ENCODE assay signal across 10 cellular contexts in genomic region chr9:21235468-21236359, GRCh38. TPM values are rescaled to one million over a fixed set of nuclear protein-coding genes. Genes with fewer than 3 reads are reported as not detected.
A peak's percentile ranks its signal among the peaks of the same experiment; 100 is the strongest.
DNase-seq lines count a peak whose midpoint lies in the region; ATAC-seq and TF ChIP-seq lines count a peak whose summit lies in the region.
"Not testable (repeated sequence)": the region's sequence is repeated elsewhere in the genome, so short reads cannot be mapped to it uniquely, and the experiment has no call there.
"Had no signal": no experiment of that assay in that cellular context is flagged by ENCODE, and none has a peak within 500 bp of the region (broad histone marks: within the 10 kb centered on the region; RNA-seq: fewer than 3 reads in every experiment).

No MANE protein-coding gene starts in this region.

- not testable (repeated sequence) for H3K9ac ChIP-seq in KMS-11; adipocyte (ENCODE audit: low read length)

- not testable (repeated sequence) for H3K4me3 ChIP-seq in BJ (ENCODE audit: low read depth, low read length); KMS-11 (IDR thresholded peaks at IDR 0.05; ENCODE audit: insufficient read depth, low read depth, low read length); adipocyte (ENCODE audit: low read length)

- intact Hi-C loops in head of caudate nucleus (cut with DNase I), result not testable (repeated sequence)

- ATAC-seq in GM18519 (IDR thresholded peaks at IDR 0.05; ENCODE audit: low FRiP score, unreplicated experiment), result peak; percentile 86
- ATAC-seq in HG02571 (IDR thresholded peaks at IDR 0.05; ENCODE audit: unreplicated experiment), result peak; percentile 82

- H3K27ac ChIP-seq in KMS-11, result not testable (repeated sequence)

- not testable (repeated sequence) for H3K79me2 ChIP-seq in KMS-11 (ENCODE audit: insufficient read depth, low read depth)

- DNase-seq in BJ (ENCODE audit: low read depth); osteocyte (ENCODE audit: extremely low spot score, unreplicated experiment): not testable (repeated sequence)
- peak; percentile 17 for DNase-seq in OCI-M2 (lab: John Stamatoyannopoulos, UW; ENCODE audit: unreplicated experiment)
- DNase-seq in adipocyte (ENCODE audit: low read depth), result peak; percentile 66
- DNase-seq in head of caudate nucleus, result peak in 32 of 42 donors; percentile 7 to 65 (median 35)

- H3K9me3 ChIP-seq in adipocyte (ENCODE audit: control insufficient read depth, low read length), result not testable (repeated sequence)

- H3K27me3 Mint-ChIP-seq in osteocyte (ENCODE audit: unreplicated experiment), result peaks cover 43% of the 10 kb centered on the region

- not testable (repeated sequence) for H4K20me1 ChIP-seq in KMS-11 (ENCODE audit: insufficient read depth)

- H3K9me3 Mint-ChIP-seq in osteocyte (ENCODE audit: unreplicated experiment), result not testable (repeated sequence)

- not testable (repeated sequence) for H3K36me3 Mint-ChIP-seq in osteocyte (ENCODE audit: unreplicated experiment)

- not testable (repeated sequence) for H3K4me3 Mint-ChIP-seq in osteocyte (ENCODE audit: unreplicated experiment)

- H2AFZ ChIP-seq in KMS-11 (ENCODE audit: low read depth), result not testable (repeated sequence)

- not testable (repeated sequence) for H3K27me3 ChIP-seq in BJ (ENCODE audit: control insufficient read depth, insufficient read depth, low read length); KMS-11 (ENCODE audit: insufficient read depth, low read depth); adipocyte (replicated peaks; ENCODE audit: control insufficient read depth, insufficient read depth, low read length)

- not testable (repeated sequence) for H3K4me1 ChIP-seq in KMS-11 (ENCODE audit: low read depth, poor library complexity, severe bottlenecking); adipocyte (ENCODE audit: control insufficient read depth, insufficient read depth, low read length)

- not testable (repeated sequence) for H3K27ac Mint-ChIP-seq in osteocyte (ENCODE audit: unreplicated experiment)

- POLR2A ChIA-PET in BJ (lab: Charles Lee), result not testable (repeated sequence)

- CTCF ChIA-PET in BJ (lab: Yijun Ruan, JAX), result interaction anchor here (0.6 to 1.7 kb wide), 16 partner anchors 9 to 574 kb away, joined by 3 to 6 read pairs (median 4); no protein-coding TSS in a partner anchor

- H3K36me3 ChIP-seq in BJ (ENCODE audit: control insufficient read depth, insufficient read depth, low read length); KMS-11 (ENCODE audit: insufficient read depth); adipocyte (ENCODE audit: control insufficient read depth, insufficient read depth, low read length, severe bottlenecking): not testable (repeated sequence)

- H3K4me2 ChIP-seq in KMS-11, result not testable (repeated sequence)

- not testable (repeated sequence) for H3K4me1 Mint-ChIP-seq in osteocyte (ENCODE audit: unreplicated experiment)

- TF ChIP-seq CTCF in BJ (IDR thresholded peaks at IDR 0.05; ENCODE audit: insufficient read depth, low read depth, low read length) (peak; percentile 53), KMS-11 (conservative IDR thresholded peaks at IDR 0.05; ENCODE audit: low read depth, low read length) (peak; percentile 63), osteocyte (IDR thresholded peaks at IDR 0.05) (peak; percentile 57)

RNA-seq across cellular contexts. Expression of gene IFNA14, which starts 4.1 kb away (rescaled TPM):
- not detected in 2 replicates for polyA plus RNA-seq in BJ (2011; rRNA removed)
- not detected in 2 replicates for polyA minus RNA-seq in BJ (2011; rRNA and poly(A)+ RNA removed)
- total RNA-seq in osteocyte, result not detected in 2 replicates
- total RNA-seq: skeletal muscle tissue; T-helper 1 cell treated with Interleukin-12 subunit alpha and Interleukin-12 subunit beta and Interleukin-4 antibody, amounts not matched to agents 30 ng/mL and 1 ng/mL, for 36 hours had no signal

RNA-seq across cellular contexts. Expression of gene IFNA17, which starts 7.7 kb away (rescaled TPM):
- not detected in 2 replicates for polyA plus RNA-seq in BJ (2011; rRNA removed)
- polyA minus RNA-seq in BJ (2011; rRNA and poly(A)+ RNA removed), result not detected in 2 replicates
- not detected in 2 replicates for total RNA-seq in osteocyte
- total RNA-seq: skeletal muscle tissue; T-helper 1 cell treated with Interleukin-12 subunit alpha and Interleukin-12 subunit beta and Interleukin-4 antibody, amounts not matched to agents 30 ng/mL and 1 ng/mL, for 36 hours had no signal

RNA-seq across cellular contexts. Expression of gene IFNA16, which starts 18.6 kb away (rescaled TPM):
- polyA plus RNA-seq in BJ (2011; rRNA removed), result not detected in 2 replicates
- polyA minus RNA-seq in BJ (2011; rRNA and poly(A)+ RNA removed), result not detected in 2 replicates
- total RNA-seq in osteocyte, result not detected in 2 replicates
- total RNA-seq: skeletal muscle tissue; T-helper 1 cell treated with Interleukin-12 subunit alpha and Interleukin-12 subunit beta and Interleukin-4 antibody, amounts not matched to agents 30 ng/mL and 1 ng/mL, for 36 hours had no signal

RNA-seq across cellular contexts. Expression of gene IFNA10, which starts 28.8 kb away (rescaled TPM):
- polyA plus RNA-seq in BJ (2011; rRNA removed), result not detected in 2 replicates
- not detected in 2 replicates for polyA minus RNA-seq in BJ (2011; rRNA and poly(A)+ RNA removed)
- total RNA-seq in osteocyte, result not detected in 2 replicates
- total RNA-seq: skeletal muscle tissue; T-helper 1 cell treated with Interleukin-12 subunit alpha and Interleukin-12 subunit beta and Interleukin-4 antibody, amounts not matched to agents 30 ng/mL and 1 ng/mL, for 36 hours had no signal

RNA-seq across cellular contexts. Expression of gene IFNA7, which starts 33.7 kb away (rescaled TPM):
- not detected in 2 replicates for polyA plus RNA-seq in BJ (2011; rRNA removed)
- polyA minus RNA-seq in BJ (2011; rRNA and poly(A)+ RNA removed), result not detected in 2 replicates
- total RNA-seq in osteocyte, result not detected in 2 replicates
- total RNA-seq: skeletal muscle tissue; T-helper 1 cell treated with Interleukin-12 subunit alpha and Interleukin-12 subunit beta and Interleukin-4 antibody, amounts not matched to agents 30 ng/mL and 1 ng/mL, for 36 hours had no signal
